8 cellular contexts compared by ENCODE assay signal in the genomic region with DNA sequence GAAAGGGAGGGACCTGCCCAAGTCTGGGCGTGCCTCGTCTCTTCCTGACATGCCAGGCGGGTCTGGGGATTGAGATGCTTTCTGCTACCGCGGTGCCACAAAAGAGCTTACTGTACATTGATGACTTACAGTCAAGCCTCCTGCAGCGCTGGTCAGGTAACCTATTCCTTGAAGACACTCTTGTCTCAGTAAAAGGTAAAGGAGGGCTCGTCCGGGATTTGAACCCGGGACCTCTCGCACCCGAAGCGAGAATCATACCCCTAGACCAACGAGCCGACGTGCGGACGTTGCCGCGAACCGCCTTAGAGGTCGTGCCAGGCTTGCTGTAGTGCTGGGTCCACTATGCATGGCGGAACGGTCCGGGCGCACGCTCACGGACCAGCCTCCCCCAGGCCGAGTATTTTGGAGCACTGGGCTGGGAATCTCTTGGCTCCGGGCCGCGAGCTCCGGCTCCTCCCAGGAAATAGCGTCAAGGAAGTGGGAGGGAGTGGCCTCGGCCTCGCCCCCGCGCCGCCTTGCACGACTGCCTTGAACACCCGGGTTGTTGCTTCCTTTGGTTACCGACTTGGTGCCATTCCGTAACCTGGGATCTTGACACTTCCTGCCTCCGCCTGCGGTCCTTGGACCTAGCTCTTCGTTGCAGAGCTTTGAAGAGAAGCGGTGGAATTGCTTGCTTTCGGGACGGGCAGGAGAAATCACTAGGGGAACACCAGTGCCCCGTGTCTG. TPM values are rescaled to one million over a fixed set of nuclear protein-coding genes. Genes with fewer than 3 reads are reported as not detected.
DNase-seq lines count a peak whose midpoint lies in the region; ATAC-seq lines count a peak whose summit lies in the region.

No MANE protein-coding gene starts in this region.

- CTCF ChIA-PET in activated CD8-positive, alpha-beta T cell treated with anti-CD3 and anti-CD28 coated beads, Interleukin-2, amount 10 ng/mL, durations not matched to agents 7 days and 5 days (lab: Charles Lee): interaction anchor here (0.8 to 7.1 kb wide), 17 partner anchors 11 to 154 kb away, joined by 3 to 51 read pairs (median 7); a partner anchor contains a TSS

- peaks cover 5 to 8% (median 7%) of the 10 kb centered on the region in 11 experiments for H3K36me3 ChIP-seq in BLaER1 treated with 17β-estradiol and CSF1 and Interleukin-3, amounts not matched to agents 10 nM and 100 nM
- H3K36me3 ChIP-seq in ectodermal cell (ENCODE audit: control insufficient read depth, insufficient read depth, low read length): no peaks in the 10 kb centered on the region

- H4K20me1 ChIP-seq in BLaER1 treated with 17β-estradiol and CSF1 and Interleukin-3, amounts not matched to agents 10 nM and 100 nM: peaks cover 0 to 8% (median 0%) of the 10 kb centered on the region in 11 experiments; a peak in 3 of 22 replicates

- peak overlapping the region; percentile 92 for H3K4me3 Mint-ChIP-seq in activated CD8-positive, alpha-beta T cell treated with anti-CD3 and anti-CD28 coated beads, Interleukin-2, amount 10 ng/mL, durations not matched to agents 7 days and 5 days

- peak; percentile 31 for ATAC-seq in GM19328 (IDR thresholded peaks at IDR 0.05; ENCODE audit: unreplicated experiment)
- peak; percentile 22 for ATAC-seq in HG03520 (IDR thresholded peaks at IDR 0.05; ENCODE audit: unreplicated experiment)
- ATAC-seq in activated CD8-positive, alpha-beta T cell treated with anti-CD3 and anti-CD28 coated beads, Interleukin-2, amount 10 ng/mL, durations not matched to agents 7 days and 5 days: peak; percentile 49

- POLR2A ChIA-PET in activated CD8-positive, alpha-beta T cell treated with anti-CD3 and anti-CD28 coated beads, Interleukin-2, amount 10 ng/mL, durations not matched to agents 7 days and 5 days (lab: Charles Lee): interaction anchor here (0.8 to 9.7 kb wide), 23 partner anchors 9 to 160 kb away, joined by 3 to 185 read pairs (median 9); a partner anchor contains a TSS

- peaks cover 34% of the 10 kb centered on the region for H3K36me3 Mint-ChIP-seq in activated CD8-positive, alpha-beta T cell treated with anti-CD3 and anti-CD28 coated beads, Interleukin-2, amount 10 ng/mL, durations not matched to agents 7 days and 5 days (ENCODE audit: low read depth)

- peak overlapping the region; percentile 98 for H3K27ac Mint-ChIP-seq in activated CD8-positive, alpha-beta T cell treated with anti-CD3 and anti-CD28 coated beads, Interleukin-2, amount 10 ng/mL, durations not matched to agents 7 days and 5 days

- peaks cover 2% of the 10 kb centered on the region for H3K27me3 Mint-ChIP-seq in activated CD8-positive, alpha-beta T cell treated with anti-CD3 and anti-CD28 coated beads, Interleukin-2, amount 10 ng/mL, durations not matched to agents 7 days and 5 days (ENCODE audit: low read depth)

- 1% methylated on average over 49 of the region's 49 CpGs for WGBS in ectodermal cell, 2 experiments

- H3K27ac ChIP-seq in BLaER1 treated with 17β-estradiol and CSF1 and Interleukin-3, amounts not matched to agents 10 nM and 100 nM: peak overlapping the region; percentile 88 to 97 (median 94)
- peak overlapping the region; percentile 82 for H3K27ac ChIP-seq in ectodermal cell (ENCODE audit: insufficient read depth, low read depth, low read length, poor library complexity, severe bottlenecking)

- H3K9me3 ChIP-seq in BLaER1 treated with 17β-estradiol and CSF1 and Interleukin-3, amounts not matched to agents 10 nM and 100 nM (replicated peaks in 1 of 11): no peaks in the 10 kb centered on the region
- H3K9me3 ChIP-seq in ectodermal cell (ENCODE audit: control insufficient read depth, low read length): no peaks in the 10 kb centered on the region

- no peaks in the 10 kb centered on the region for H3K27me3 ChIP-seq in BLaER1 treated with 17β-estradiol and CSF1 and Interleukin-3, amounts not matched to agents 10 nM and 100 nM
- no peaks in the 10 kb centered on the region for H3K27me3 ChIP-seq in ectodermal cell (ENCODE audit: control insufficient read depth, insufficient read depth, low read length, poor library complexity, severe bottlenecking)

- peak overlapping the region; percentile 62 to 82 (median 72) for H3K4me3 ChIP-seq in BLaER1 treated with 17β-estradiol and CSF1 and Interleukin-3, amounts not matched to agents 10 nM and 100 nM
- peak overlapping the region; percentile 96 for H3K4me3 ChIP-seq in ectodermal cell (ENCODE audit: insufficient read depth, low read depth, low read length)

- no peaks in the 10 kb centered on the region for H3K9me3 Mint-ChIP-seq in activated CD8-positive, alpha-beta T cell treated with anti-CD3 and anti-CD28 coated beads, Interleukin-2, amount 10 ng/mL, durations not matched to agents 7 days and 5 days (ENCODE audit: insufficient read depth)

- H3K4me2 ChIP-seq in BLaER1 treated with 17β-estradiol and CSF1 and Interleukin-3, amounts not matched to agents 10 nM and 100 nM: peak overlapping the region; percentile 87 to 100 (median 96)

- peak; percentile 52 for DNase-seq in NCI-H774 (lab: John Stamatoyannopoulos, UW)
- peak; percentile 92 for DNase-seq in activated CD8-positive, alpha-beta T cell treated with anti-CD3 and anti-CD28 coated beads, Interleukin-2, amount 10 ng/mL, durations not matched to agents 7 days and 5 days
- DNase-seq in medulla oblongata (ENCODE audit: extremely low spot score): peak; percentile 94
- DNase-seq in stimulated activated CD4-positive, alpha-beta T cell treated with anti-CD3 and anti-CD28 coated beads, TNF-alpha, amount 100 ng/mL, for 4 hours (ENCODE audit: low read depth in 3 of 3): peak; percentile 81 to 95 (median 82)

- peak overlapping the region; percentile 82 to 95 (median 90) for H3K9ac ChIP-seq in BLaER1 treated with 17β-estradiol and CSF1 and Interleukin-3, amounts not matched to agents 10 nM and 100 nM

- peaks cover 58% of the 10 kb centered on the region for H3K4me1 Mint-ChIP-seq in activated CD8-positive, alpha-beta T cell treated with anti-CD3 and anti-CD28 coated beads, Interleukin-2, amount 10 ng/mL, durations not matched to agents 7 days and 5 days (ENCODE audit: low read depth)

- H3K4me1 ChIP-seq in BLaER1 treated with 17β-estradiol and CSF1 and Interleukin-3, amounts not matched to agents 10 nM and 100 nM: peaks cover 41 to 57% (median 52%) of the 10 kb centered on the region in 10 experiments
- no peaks in the 10 kb centered on the region for H3K4me1 ChIP-seq in ectodermal cell (ENCODE audit: control insufficient read depth, insufficient read depth, low read length)

RNA-seq across cellular contexts. Expression of a gene that starts 12.4 kb away (rescaled TPM):
- total RNA-seq in activated CD8-positive, alpha-beta T cell treated with anti-CD3 and anti-CD28 coated beads, Interleukin-2, amount 10 ng/mL, durations not matched to agents 7 days and 5 days: 100 to 1,000 TPM; 182 to 210 TPM
- 130 TPM for polyA plus RNA-seq in ectodermal cell (2013, experiment 1 of 4)
- 101 TPM for polyA plus RNA-seq in ectodermal cell (2013, experiment 2 of 4)
- 122 TPM for polyA plus RNA-seq in ectodermal cell (2013, experiment 3 of 4)
- 129 TPM for polyA plus RNA-seq in ectodermal cell (2013, experiment 4 of 4)

RNA-seq across cellular contexts. Expression of a gene that starts 25.1 kb away (rescaled TPM):
- 100 to 1,000 TPM in 1 of 2 experiments, 10 to 100 TPM in 1; 94.8 to 102 TPM for total RNA-seq in activated CD8-positive, alpha-beta T cell treated with anti-CD3 and anti-CD28 coated beads, Interleukin-2, amount 10 ng/mL, durations not matched to agents 7 days and 5 days
- polyA plus RNA-seq in ectodermal cell (2013, experiment 1 of 4): 19.5 TPM
- polyA plus RNA-seq in ectodermal cell (2013, experiment 2 of 4): 31.7 TPM
- 21.9 TPM for polyA plus RNA-seq in ectodermal cell (2013, experiment 3 of 4)
- polyA plus RNA-seq in ectodermal cell (2013, experiment 4 of 4): 29.5 TPM

RNA-seq across cellular contexts. Expression of a gene that starts 26.3 kb away (rescaled TPM):
- total RNA-seq in activated CD8-positive, alpha-beta T cell treated with anti-CD3 and anti-CD28 coated beads, Interleukin-2, amount 10 ng/mL, durations not matched to agents 7 days and 5 days: 10 to 100 TPM; 78.3 to 80.2 TPM
- polyA plus RNA-seq in ectodermal cell (2013, experiment 1 of 4): 62.8 TPM
- 69.5 TPM for polyA plus RNA-seq in ectodermal cell (2013, experiment 2 of 4)
- 42.7 TPM for polyA plus RNA-seq in ectodermal cell (2013, experiment 3 of 4)
- 47.3 TPM for polyA plus RNA-seq in ectodermal cell (2013, experiment 4 of 4)

RNA-seq across cellular contexts. Expression of a gene that starts 32.8 kb away (rescaled TPM):
- total RNA-seq in activated CD8-positive, alpha-beta T cell treated with anti-CD3 and anti-CD28 coated beads, Interleukin-2, amount 10 ng/mL, durations not matched to agents 7 days and 5 days: 10 to 100 TPM; 12.7 TPM
- polyA plus RNA-seq in ectodermal cell (2013, experiment 1 of 4): 3.2 TPM
- 3.4 TPM for polyA plus RNA-seq in ectodermal cell (2013, experiment 2 of 4)
- polyA plus RNA-seq in ectodermal cell (2013, experiment 3 of 4): 2.9 TPM
- 3.1 TPM for polyA plus RNA-seq in ectodermal cell (2013, experiment 4 of 4)

RNA-seq across cellular contexts. Expression of a gene that starts 46.6 kb away (rescaled TPM):
- 10 to 100 TPM; 39.6 to 44.1 TPM for total RNA-seq in activated CD8-positive, alpha-beta T cell treated with anti-CD3 and anti-CD28 coated beads, Interleukin-2, amount 10 ng/mL, durations not matched to agents 7 days and 5 days
- polyA plus RNA-seq in ectodermal cell (2013, experiment 1 of 4): 18.8 TPM
- 18.2 TPM for polyA plus RNA-seq in ectodermal cell (2013, experiment 2 of 4)
- polyA plus RNA-seq in ectodermal cell (2013, experiment 3 of 4): 31.3 TPM
- polyA plus RNA-seq in ectodermal cell (2013, experiment 4 of 4): 28.9 TPM

Comparison
In these comparisons a context has a peak if more than half of its experiments do, and no peak if none do; other contexts are left out.
1. Peak in every context shown above with its lines: DNase-seq, ATAC-seq, H3K4me3 ChIP-seq and H3K27ac ChIP-seq.